2 cellular contexts compared by ENCODE assay signal in genomic region chr2:216694826-216695217, GRCh38.
TF ChIP-seq lines count a peak whose summit lies in the region.

No MANE protein-coding gene starts in this region.

TF ChIP-seq in SK-N-SH, 30 proteins besides CTCF, POLR2A, EP300 and RAD21 (continued from another document):
- TF ChIP-seq CHD2 (IDR thresholded peaks at IDR 0.05; ENCODE audit: low read length, partially characterized antibody) (no peak), RXRA (IDR thresholded peaks at IDR 0.05; ENCODE audit: borderline replicate concordance, low read depth) (no peak), GABPA (IDR thresholded peaks at IDR 0.05; ENCODE audit: low read depth) (no peak), SMC3 (IDR thresholded peaks at IDR 0.05; ENCODE audit: low read depth, low read length) (no peak), MEF2A (IDR thresholded peaks at IDR 0.05; ENCODE audit: borderline replicate concordance, low read depth) (no peak), ELF1 (IDR thresholded peaks at IDR 0.05) (no peak), POLR2AphosphoS5 (IDR thresholded peaks at IDR 0.05; ENCODE audit: low read depth, low read length) (no peak), REST (IDR thresholded peaks at IDR 0.05; ENCODE audit: low read depth, low read length) (no peak), RCOR1 (IDR thresholded peaks at IDR 0.05; ENCODE audit: low read length) (no peak), ZBTB33 (IDR thresholded peaks at IDR 0.05; ENCODE audit: borderline replicate concordance, low read depth) (no peak)

TF ChIP-seq in SK-N-SH treated with all-trans-retinoic acid at 6 μM for 48 hours, 23 proteins besides CTCF, POLR2A, EP300 and RAD21 (continued from another document):
- TF ChIP-seq CREB5 (CRISPR knock-in tag; IDR thresholded peaks at IDR 0.05; ENCODE audit: low read depth) (no peak), BACH2 (CRISPR knock-in tag; IDR thresholded peaks at IDR 0.05; ENCODE audit: borderline replicate concordance) (no peak), POU6F1 (CRISPR knock-in tag; IDR thresholded peaks at IDR 0.05; ENCODE audit: borderline replicate concordance, low read depth) (no peak), ZNF8 (CRISPR knock-in tag; IDR thresholded peaks at IDR 0.05) (no peak), ARNTL (CRISPR knock-in tag; IDR thresholded peaks at IDR 0.05; ENCODE audit: borderline replicate concordance, low read depth) (no peak), PATZ1 (CRISPR knock-in tag; IDR thresholded peaks at IDR 0.05; ENCODE audit: borderline replicate concordance) (no peak), ZC3H10 (CRISPR knock-in tag; IDR thresholded peaks at IDR 0.05) (no peak), ZNF70 (CRISPR knock-in tag; IDR thresholded peaks at IDR 0.05) (no peak), SNAI2 (CRISPR knock-in tag; IDR thresholded peaks at IDR 0.05) (no peak), TOX (CRISPR knock-in tag; IDR thresholded peaks at IDR 0.05; ENCODE audit: borderline replicate concordance) (no peak), ESRRG (CRISPR knock-in tag; IDR thresholded peaks at IDR 0.05) (no peak), TSHZ2 (CRISPR knock-in tag; IDR thresholded peaks at IDR 0.05) (no peak), ZFP30 (CRISPR knock-in tag; IDR thresholded peaks at IDR 0.05) (no peak), ISL1 (CRISPR knock-in tag; IDR thresholded peaks at IDR 0.05) (no peak), RARB (CRISPR knock-in tag; IDR thresholded peaks at IDR 0.05) (no peak)
